ENCODE assay signal across 19 cellular contexts in the genomic region with DNA sequence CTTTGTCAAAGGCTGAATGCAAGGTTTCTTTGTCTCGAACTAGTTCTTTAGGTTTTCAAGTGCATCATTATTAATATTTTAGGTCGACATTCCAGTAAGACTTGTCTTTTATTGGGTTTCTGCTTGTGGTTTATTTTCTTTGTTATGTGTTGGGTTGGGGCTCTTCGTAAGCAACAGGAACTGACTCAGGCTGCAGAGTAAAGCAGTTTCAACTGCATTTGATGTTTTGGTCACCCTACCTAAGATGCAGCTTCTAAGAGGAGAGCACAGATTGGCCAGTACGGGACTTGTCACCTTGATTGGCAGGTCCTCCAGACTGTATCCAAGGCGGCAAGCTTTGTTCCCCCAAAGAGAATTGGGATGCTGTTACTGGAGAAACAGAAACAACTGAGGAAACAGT.
"Had no signal": no experiment of that assay in that cellular context is flagged by ENCODE, and none has a peak within 500 bp of the region (broad histone marks: within the 10 kb centered on the region; RNA-seq: fewer than 3 reads in every experiment).

No MANE protein-coding gene starts in this region.

- H3K27ac Mint-ChIP-seq: activated naive CD4-positive, alpha-beta T cell treated with anti-CD3 and anti-CD28 coated beads, Interleukin-2, amount 50 U/mL, for 24 hours; immature natural killer cell; natural killer cell treated with Interleukin-12 subunit alpha and Interleukin-12 subunit beta and Interleukin-15 and Interleukin-18, amount 100 ng/mL, for 72 hours; progenitor cell of endocrine pancreas; type B pancreatic cell; WTC11 had no signal

- H3K27ac ChIP-seq: colonic mucosa, left ventricle myocardium inferior, sigmoid colon, thoracic aorta had no signal

- DNase-seq: activated gamma-delta T cell treated with Interleukin-2 at 50 U/mL for 16 hours; activated T-cell treated with anti-CD3 and anti-CD28 coated beads, Interleukin-2, amount 50 U/mL, for 1 hour; anterior cingulate cortex; colonic mucosa; immature natural killer cell; left ventricle myocardium inferior; retina; sigmoid colon; stimulated activated CD4-positive, alpha-beta T cell treated with anti-CD3 and anti-CD28 coated beads, Interleukin-2, amount 100 ng/mL, for 48 hours; stimulated activated CD8-positive, alpha-beta memory T cell treated with anti-CD3 and anti-CD28 coated beads, Interleukin-4, amount 100 ng/mL, for 48 hours; stimulated activated naive CD4-positive, alpha-beta T cell; T-helper 9 cell had no signal

- H3K4me3 ChIP-seq: colonic mucosa, left ventricle myocardium inferior, sigmoid colon, thoracic aorta had no signal

- H3K27me3 ChIP-seq: colonic mucosa had no signal

- H3K4me3 Mint-ChIP-seq: activated naive CD4-positive, alpha-beta T cell treated with anti-CD3 and anti-CD28 coated beads, Interleukin-2, amount 50 U/mL, for 24 hours; central memory CD8-positive, alpha-beta T cell; immature natural killer cell; natural killer cell treated with Interleukin-12 subunit alpha and Interleukin-12 subunit beta and Interleukin-15 and Interleukin-18, amount 100 ng/mL, for 72 hours; type B pancreatic cell; WTC11 had no signal

- H3K36me3 ChIP-seq: colonic mucosa, left ventricle myocardium inferior, sigmoid colon, thoracic aorta had no signal

- H3K9me3 ChIP-seq: colonic mucosa, left ventricle myocardium inferior, sigmoid colon, thoracic aorta had no signal

- H3K4me1 Mint-ChIP-seq: activated naive CD4-positive, alpha-beta T cell treated with anti-CD3 and anti-CD28 coated beads, Interleukin-2, amount 50 U/mL, for 24 hours; central memory CD8-positive, alpha-beta T cell; immature natural killer cell had no signal

- ATAC-seq: natural killer cell treated with Interleukin-12 subunit alpha and Interleukin-12 subunit beta and Interleukin-15 and Interleukin-18, amount 100 ng/mL, for 72 hours; WTC11 had no signal

- H3K9me3 Mint-ChIP-seq: activated naive CD4-positive, alpha-beta T cell treated with anti-CD3 and anti-CD28 coated beads, Interleukin-2, amount 50 U/mL, for 24 hours; central memory CD8-positive, alpha-beta T cell; immature natural killer cell; natural killer cell treated with Interleukin-12 subunit alpha and Interleukin-12 subunit beta and Interleukin-15 and Interleukin-18, amount 100 ng/mL, for 72 hours had no signal

- H3K36me3 Mint-ChIP-seq: activated naive CD4-positive, alpha-beta T cell treated with anti-CD3 and anti-CD28 coated beads, Interleukin-2, amount 50 U/mL, for 24 hours; immature natural killer cell; natural killer cell treated with Interleukin-12 subunit alpha and Interleukin-12 subunit beta and Interleukin-15 and Interleukin-18, amount 100 ng/mL, for 72 hours; type B pancreatic cell; WTC11 had no signal

- H3K4me1 ChIP-seq: colonic mucosa, left ventricle myocardium inferior, sigmoid colon had no signal
